Comparison of ENCODE assay signal across 8 cellular contexts in genomic region chr4:75514131-75514948, GRCh38. TPM values are rescaled to one million over a fixed set of nuclear protein-coding genes. Genes with fewer than 3 reads are reported as not detected.
DNase-seq lines count a peak whose midpoint lies in the region; ATAC-seq, FAIRE-seq and TF ChIP-seq lines count a peak whose summit lies in the region.

Gene RCHY1, minus strand, starts transcription at chr4:75514403. Its CDS starts 117 bp downstream, at chr4:75514286.
A gene with protein sequence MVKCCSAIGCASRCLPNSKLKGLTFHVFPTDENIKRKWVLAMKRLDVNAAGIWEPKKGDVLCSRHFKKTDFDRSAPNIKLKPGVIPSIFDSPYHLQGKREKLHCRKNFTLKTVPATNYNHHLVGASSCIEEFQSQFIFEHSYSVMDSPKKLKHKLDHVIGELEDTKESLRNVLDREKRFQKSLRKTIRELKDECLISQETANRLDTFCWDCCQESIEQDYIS (plus strand): TSS chr4:75514473. CDS start chr4:75515453, 980 bp downstream.

- peak; percentile 93 for ATAC-seq in HG02870 (IDR thresholded peaks at IDR 0.05; ENCODE audit: unreplicated experiment)
- peak; percentile 97 to 99 (median 98) for ATAC-seq in psoas muscle

- no peak for TF ChIP-seq CTCF in GM13976 (IDR thresholded peaks at IDR 0.05; ENCODE audit: borderline replicate concordance, control extremely low read depth, extremely low read depth, insufficient read depth, missing control alignments)
- no peak for TF ChIP-seq CTCF in left ventricle myocardium inferior (IDR thresholded peaks at IDR 0.05; ENCODE audit: borderline replicate concordance)
- TF ChIP-seq CTCF in psoas muscle (IDR thresholded peaks at IDR 0.05) = no peak

- H3K4me3 ChIP-seq in left ventricle myocardium inferior (peak within 1 kb of the TSS; percentile 89), psoas muscle (peak within 1 kb of the TSS; percentile 80)

- H3K27me3 ChIP-seq in left ventricle myocardium inferior (ENCODE audit: low read depth) (no peaks in the 10 kb centered on the region), psoas muscle (ENCODE audit: insufficient read depth in 3 of 3, low read length in 2 of 3) (no peaks in the 10 kb centered on the region)

- intact Hi-C loops in T-helper 1 cell treated with Interleukin-12 subunit alpha and Interleukin-12 subunit beta and Interleukin-4 antibody, amounts not matched to agents 30 ng/mL and 1 ng/mL, for 36 hours (cut with micrococcal nuclease) = loop anchor here (1.0 to 10.0 kb wide), 15 partner anchors 42 to 1644 kb away; partner anchors contain the start of genes AREG, CCNI, CDKL2 and G3BP2
- intact Hi-C loops in left ventricle myocardium inferior (cut with micrococcal nuclease) (no loop called here), psoas muscle (cut with DNase I) (no loop called here)

- 0% methylated on average over 58 to 61 of the region's 61 CpGs for WGBS in psoas muscle, 3 donors

- H3K36me3 ChIP-seq in left ventricle myocardium inferior (peaks cover 23% of the 10 kb centered on the region), psoas muscle (ENCODE audit: insufficient read depth in 1 of 2, low read depth in 1 of 2) (peaks cover 0 to 26% of the 10 kb centered on the region in 2 donors)

- H3K4me1 ChIP-seq in left ventricle myocardium inferior = peaks cover 69% of the 10 kb centered on the region
- H3K4me1 ChIP-seq in psoas muscle = peaks cover 32% of the 10 kb centered on the region

- in situ Hi-C loops in GM13976 (cut with MboI; ENCODE audit: low sequenced_read_pairs, unreplicated experiment) = no loop called here

- peak; percentile 86 for DNase-seq in GM13976 (ENCODE audit: low spot score)
- peak; percentile 95 for DNase-seq in NCI-H146 treated with DMSO at 0.1 percent for 48 hours (lab: John Stamatoyannopoulos, UW; ENCODE audit: unreplicated experiment)
- DNase-seq in amniotic epithelial cell (ENCODE audit: low read depth) = peak; percentile 96
- peak; percentile 95 for DNase-seq in left ventricle myocardium inferior
- peak; percentile 95 to 96 for DNase-seq in psoas muscle
- DNase-seq in urothelium cell line (ENCODE audit: low spot score) = peak; percentile 92

- H3K27ac ChIP-seq in left ventricle myocardium inferior (replicated peaks) = peak within 1 kb of the TSS; percentile 97
- H3K27ac ChIP-seq in psoas muscle = peak within 1 kb of the TSS; percentile 94

- no peaks in the 10 kb centered on the region for H3K9me3 ChIP-seq in left ventricle myocardium inferior (replicated peaks)
- H3K9me3 ChIP-seq in psoas muscle = no peaks in the 10 kb centered on the region

- FAIRE-seq in urothelium cell line (lab: Jason Lieb, UNC) = peak; percentile 70

RNA-seq across cellular contexts. Expression of gene RCHY1, which starts in this region (rescaled TPM):
- 33.3 and 35.4 TPM in 2 replicates for total RNA-seq in T-helper 1 cell treated with Interleukin-12 subunit alpha and Interleukin-12 subunit beta and Interleukin-4 antibody, amounts not matched to agents 30 ng/mL and 1 ng/mL, for 36 hours
- total RNA-seq in left ventricle myocardium inferior (42.6 TPM), psoas muscle (10 to 100 TPM; 27.8 to 43.9 (median 29.0) TPM)
- polyA plus RNA-seq in psoas muscle = 10 to 100 TPM; 15.6 to 50.7 (median 21.1) TPM

RNA-seq across cellular contexts. Expression of the second gene that starts in this region (rescaled TPM):
- total RNA-seq in T-helper 1 cell treated with Interleukin-12 subunit alpha and Interleukin-12 subunit beta and Interleukin-4 antibody, amounts not matched to agents 30 ng/mL and 1 ng/mL, for 36 hours = 17.7 and 17.8 TPM in 2 replicates
- total RNA-seq in left ventricle myocardium inferior = 22.8 TPM
- total RNA-seq in psoas muscle = 10 to 100 TPM; 10.9 to 17.8 (median 14.5) TPM
- polyA plus RNA-seq in psoas muscle = 10 to 100 TPM in 1 of 3 donors, 1 to 10 TPM in 2; 3.8 to 13.1 (median 4.2) TPM

Comparison
In these comparisons a context has a peak if more than half of its experiments do, and no peak if none do; other contexts are left out.
1. Peak in every context shown above with its lines: DNase-seq, ATAC-seq, H3K4me3 ChIP-seq and H3K27ac ChIP-seq.